In the genomic region with DNA sequence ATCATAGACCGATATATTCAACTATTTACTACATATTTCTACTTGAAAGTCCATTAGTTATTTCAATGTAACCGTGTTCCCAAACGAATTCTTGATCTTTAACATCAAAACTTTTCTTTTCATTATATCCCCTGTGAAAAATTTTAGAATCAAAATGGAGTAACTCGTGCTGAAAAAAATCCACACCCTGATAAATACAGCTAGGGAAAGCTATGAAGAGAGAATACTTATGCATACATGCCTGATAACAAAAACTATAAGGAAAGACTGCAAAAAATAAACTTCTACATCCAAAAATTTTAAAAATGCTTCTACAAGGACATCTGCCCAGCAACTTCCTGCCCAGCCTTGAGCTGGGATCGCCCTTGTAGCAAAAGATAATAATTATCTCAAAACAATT, we compare ENCODE assay signal across 34 cellular contexts.
"Had no signal": no experiment of that assay in that cellular context is flagged by ENCODE, and none has a peak within 500 bp of the region (broad histone marks: within the 10 kb centered on the region; RNA-seq: fewer than 3 reads in every experiment).

No MANE protein-coding gene starts in this region.

- H3K36me3 ChIP-seq: adrenal gland, ascending aorta, brain microvascular endothelial cell, breast epithelium, cardiac muscle cell had no signal

- H3K27ac ChIP-seq: adrenal gland, ascending aorta, body of pancreas, brain microvascular endothelial cell, breast epithelium, cardiac muscle cell had no signal

- H3K4me1 ChIP-seq: adrenal gland, ascending aorta, body of pancreas, breast epithelium had no signal

- H3K4me3 ChIP-seq: adrenal gland, ascending aorta, body of pancreas, breast epithelium, cardiac muscle cell had no signal

- H3K9me3 ChIP-seq: adrenal gland, ascending aorta, body of pancreas, breast epithelium had no signal

- H3K27me3 ChIP-seq: adrenal gland, ascending aorta, body of pancreas, brain microvascular endothelial cell, breast epithelium, cardiac muscle cell had no signal

- FAIRE-seq: astrocyte, bronchial epithelial cell had no signal

- DNase-seq: activated effector memory CD4-positive, alpha-beta T cell treated with anti-CD3 and anti-CD28 coated beads, Interleukin-2, amount 50 U/mL, for 16 hours; activated effector memory CD4-positive, alpha-beta T cell treated with Interleukin-2 at 50 U/mL for 16 hours; activated gamma-delta T cell; activated gamma-delta T cell treated with Interleukin-2 at 50 U/mL for 16 hours; activated naive CD4-positive, alpha-beta T cell; activated naive CD4-positive, alpha-beta T cell treated with anti-CD3 and anti-CD28 coated beads for 36 hours; activated naive CD4-positive, alpha-beta T cell treated with anti-CD3 and anti-CD28 coated beads, Interleukin-2, amount 10 ng/mL, durations not matched to agents 7 days and 5 days; activated naive CD4-positive, alpha-beta T cell treated with anti-CD3 and anti-CD28 coated beads, Interleukin-2, amount 50 U/mL, for 16 hours; activated naive CD4-positive, alpha-beta T cell treated with Interleukin-2 at 50 U/mL for 16 hours; activated naive CD8-positive, alpha-beta T cell treated with anti-CD3 and anti-CD28 coated beads for 36 hours; activated naive CD8-positive, alpha-beta T cell treated with anti-CD3 and anti-CD28 coated beads, Interleukin-2, amount 10 ng/mL, durations not matched to agents 7 days and 5 days; activated naive CD8-positive, alpha-beta T cell treated with anti-CD3 and anti-CD28 coated beads, Interleukin-2, amount 50 U/mL, for 24 hours; activated T-cell treated with anti-CD3 and anti-CD28 coated beads, Interleukin-2, amount 50 U/mL, for 1 hour; activated T-cell treated with anti-CD3 and anti-CD28 coated beads, Interleukin-2, amount 50 U/mL, for 24 hours; activated T-cell treated with anti-CD3 and anti-CD28 coated beads, Interleukin-2, amount 50 U/mL, for 4 hours; activated T-cell treated with anti-CD3 and anti-CD28 coated beads, Interleukin-2, amount 50 U/mL, for 48 hours; activated T-cell treated with anti-CD3 and anti-CD28 coated beads, Interleukin-2, amount 50 U/mL, for 72 hours; adrenal gland; amniotic stem cell; amygdala; anterior cingulate cortex; aorta; body of pancreas; brain microvascular endothelial cell; caudate nucleus; central memory CD4-positive, alpha-beta T cell; cerebellar nuclear complex had no signal

- ATAC-seq: activated naive CD4-positive, alpha-beta T cell treated with anti-CD3 and anti-CD28 coated beads, Interleukin-2, amount 50 U/mL, for 72 hours; activated naive CD8-positive, alpha-beta T cell treated with anti-CD3 and anti-CD28 coated beads, Interleukin-2, amount 50 U/mL, for 24 hours; activated T-cell treated with anti-CD3 and anti-CD28 coated beads, Interleukin-2, amount 50 U/mL, for 4 hours; activated T-cell treated with anti-CD3 and anti-CD28 coated beads, Interleukin-2, amount 50 U/mL, for 72 hours; activated T-helper 17 cell treated with anti-CD3 and anti-CD28 coated beads, Interleukin-2, amount 50 U/mL, for 72 hours; body of pancreas had no signal
